4 cellular contexts compared by ENCODE assay signal in genomic region chr4:24392613-24393012, GRCh38.
"Had no signal": no experiment of that assay in that cellular context is flagged by ENCODE, and none has a peak within 500 bp of the region (broad histone marks: within the 10 kb centered on the region; RNA-seq: fewer than 3 reads in every experiment).

No MANE protein-coding gene starts in this region.

- DNase-seq: H9, HCEC 1CT, IMR-90 had no signal

- H2AFZ ChIP-seq: GM23338 had no signal

- H3K4me3 ChIP-seq: GM23338 had no signal

- H3K4me2 ChIP-seq: GM23338 had no signal
